In the genomic region with DNA sequence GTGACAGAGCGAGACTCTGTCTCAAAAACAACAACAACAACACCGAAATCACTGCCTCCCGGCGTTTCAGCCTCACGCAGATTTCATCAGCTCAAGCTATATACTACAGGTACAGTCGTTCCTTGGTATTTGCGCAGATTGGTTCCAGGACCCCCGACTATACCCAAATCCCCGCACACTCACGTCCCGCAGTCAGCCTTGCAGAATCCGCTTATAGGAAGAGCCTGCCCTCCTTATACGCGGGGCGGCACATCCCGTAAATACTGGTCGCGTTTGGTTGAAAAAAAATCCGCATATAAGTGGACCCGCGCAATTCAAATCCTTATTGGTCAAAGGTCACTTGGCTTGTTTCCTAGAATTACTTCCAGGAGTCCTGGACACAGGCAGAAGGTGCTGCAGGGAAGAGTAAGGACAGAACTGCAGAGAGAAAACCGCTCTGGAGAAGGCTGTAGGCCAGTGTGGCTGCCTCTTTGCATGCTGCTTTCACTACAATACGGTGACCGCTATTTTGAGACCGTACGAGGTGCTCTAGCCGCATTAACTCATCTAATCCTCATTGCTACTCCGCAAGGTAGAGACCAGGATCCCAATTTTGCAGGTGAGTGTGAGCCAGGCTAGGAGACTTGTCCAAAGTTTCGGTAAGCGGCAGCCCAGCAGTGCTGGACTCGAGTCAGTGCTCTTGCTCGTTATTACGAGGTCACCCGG, we compare ENCODE assay signal across 6 cellular contexts. TPM values are rescaled to one million over a fixed set of nuclear protein-coding genes. Genes with fewer than 3 reads are reported as not detected.
DNase-seq lines count a peak whose midpoint lies in the region; ATAC-seq and TF ChIP-seq lines count a peak whose summit lies in the region.

No MANE protein-coding gene starts in this region.

- H2AFZ ChIP-seq in GM23248, result peak overlapping the region; percentile 92

- DNase-seq in GM23248, result peak; percentile 50
- no peak for DNase-seq in activated B cell treated with CpG ODN at 0.5 μM for 24 hours
- DNase-seq in central memory CD4-positive, alpha-beta T cell, result no peak
- DNase-seq in D341Med (ENCODE audit: low spot score), result no peak

- H3K79me2 ChIP-seq in GM23248 (ENCODE audit: insufficient read depth), result peaks cover 57% of the 10 kb centered on the region

- H3K27me3 ChIP-seq in GM23248 (replicated peaks; ENCODE audit: insufficient read depth) (no peaks in the 10 kb centered on the region), liver (ENCODE audit: control insufficient read depth in 4 of 4, insufficient read depth in 4 of 4, low read length in 3 of 4) (no peaks in the 10 kb centered on the region)

- TF ChIP-seq CTCF in activated B cell treated with CpG ODN at 0.5 μM for 24 hours (IDR thresholded peaks at IDR 0.05) (no peak), liver (IDR thresholded peaks at IDR 0.05; ENCODE audit: low read depth, low read length, missing input control) (no peak)

- POLR2A ChIA-PET in activated B cell treated with CpG ODN at 0.5 μM for 24 hours (lab: Charles Lee), result interaction anchor here (2.1 kb wide), 1 partner anchor 38 kb away, joined by 15 read pairs; a partner anchor contains a TSS

- H3K36me3 ChIP-seq in GM23248 (ENCODE audit: low read depth) (peaks cover 6% of the 10 kb centered on the region; the same call in 1 of the 2 replicates), liver (ENCODE audit: control insufficient read depth in 4 of 4, insufficient read depth in 3 of 4, low read depth in 1 of 4, low read length in 3 of 4) (peaks cover 1 to 31% (median 20%) of the 10 kb centered on the region in 4 donors)

- H3K9me2 ChIP-seq in GM23248 (ENCODE audit: insufficient read depth), result no peaks in the 10 kb centered on the region

- in situ Hi-C loops in GM23248 (cut with MboI), result no loop called here

- intact Hi-C loops in activated B cell treated with CpG ODN at 0.5 μM for 24 hours (cut with micrococcal nuclease), result no loop called here

- H3K9me3 Mint-ChIP-seq in activated B cell treated with CpG ODN at 0.5 μM for 24 hours, result no peaks in the 10 kb centered on the region

- no peak for TF ChIP-seq RAD21 in liver (IDR thresholded peaks at IDR 0.05)

- no peaks in the 10 kb centered on the region for H3F3A ChIP-seq in GM23248 (ENCODE audit: insufficient read depth)

- peak overlapping the region; percentile 53 for H3K27ac ChIP-seq in GM23248
- peak overlapping the region; percentile 74 to 80 for H3K27ac ChIP-seq in liver (ENCODE audit: low read depth in 1 of 2, low read length in 2 of 2)

- peaks cover 28% of the 10 kb centered on the region for H3K4me1 Mint-ChIP-seq in activated B cell treated with CpG ODN at 0.5 μM for 24 hours

- H3K27ac Mint-ChIP-seq in activated B cell treated with CpG ODN at 0.5 μM for 24 hours, result no peak overlapping the region

- 13 to 16% methylated on average over 34 of the region's 34 CpGs for WGBS in GM23248 (ENCODE audit: low coverage in 1 of 2, low lambda C conversion rate in 2 of 2, missing lambda C conversion rate in 2 of 2), 2 experiments
- WGBS in liver, result 16% methylated on average over 34 of the region's 34 CpGs

- no peaks in the 10 kb centered on the region for H3K27me3 Mint-ChIP-seq in activated B cell treated with CpG ODN at 0.5 μM for 24 hours

- peak overlapping the region; percentile 96 for H3K4me2 ChIP-seq in GM23248 (ENCODE audit: unreplicated experiment)

- H3K4me1 ChIP-seq in GM23248 (ENCODE audit: insufficient read depth) (peaks cover 8% of the 10 kb centered on the region), liver (ENCODE audit: control insufficient read depth in 4 of 4, insufficient read depth in 4 of 4, low read length in 3 of 4) (peaks cover 3 to 17% (median 13%) of the 10 kb centered on the region in 4 donors)

- H3K9me3 ChIP-seq in GM23248 (ENCODE audit: low read depth), result no peaks in the 10 kb centered on the region
- no peaks in the 10 kb centered on the region for H3K9me3 ChIP-seq in liver (ENCODE audit: control insufficient read depth in 4 of 4, low read length in 3 of 4)

- H3K4me3 Mint-ChIP-seq in activated B cell treated with CpG ODN at 0.5 μM for 24 hours, result peak overlapping the region; percentile 88

- CTCF ChIA-PET in activated B cell treated with CpG ODN at 0.5 μM for 24 hours (lab: Charles Lee), result no interaction called here

- H3K4me3 ChIP-seq in GM23248 (peak overlapping the region; percentile 88), liver (ENCODE audit: low read depth in 1 of 3, low read length in 3 of 3) (peak overlapping the region; percentile 72 to 100 (median 100))

- ATAC-seq in activated B cell treated with CpG ODN at 0.5 μM for 24 hours (ENCODE audit: low read depth) (no peak), GM19463 (IDR thresholded peaks at IDR 0.05; ENCODE audit: unreplicated experiment) (no peak)

- peaks cover 31% of the 10 kb centered on the region for H3K36me3 Mint-ChIP-seq in activated B cell treated with CpG ODN at 0.5 μM for 24 hours (ENCODE audit: low read depth)

- H4K20me1 ChIP-seq in GM23248 (ENCODE audit: insufficient read depth), result no peaks in the 10 kb centered on the region

- peak overlapping the region; percentile 93 for H3K9ac ChIP-seq in GM23248
- peak overlapping the region; percentile 82 to 93 for H3K9ac ChIP-seq in liver (ENCODE audit: low read depth in 1 of 2, low read length in 2 of 2)

TF ChIP-seq in liver, 16 proteins besides CTCF, POLR2A, EP300 and RAD21:
- TF ChIP-seq FOXA1 (IDR thresholded peaks at IDR 0.05) (no peak), HNF4G (IDR thresholded peaks at IDR 0.05) (no peak), JUND (IDR thresholded peaks at IDR 0.05) (no peak), YY1 (IDR thresholded peaks at IDR 0.05) (no peak), HNF4A (conservative IDR thresholded peaks at IDR 0.05) (peak; percentile 34 to 41)
- TF ChIP-seq, protein P1, sequence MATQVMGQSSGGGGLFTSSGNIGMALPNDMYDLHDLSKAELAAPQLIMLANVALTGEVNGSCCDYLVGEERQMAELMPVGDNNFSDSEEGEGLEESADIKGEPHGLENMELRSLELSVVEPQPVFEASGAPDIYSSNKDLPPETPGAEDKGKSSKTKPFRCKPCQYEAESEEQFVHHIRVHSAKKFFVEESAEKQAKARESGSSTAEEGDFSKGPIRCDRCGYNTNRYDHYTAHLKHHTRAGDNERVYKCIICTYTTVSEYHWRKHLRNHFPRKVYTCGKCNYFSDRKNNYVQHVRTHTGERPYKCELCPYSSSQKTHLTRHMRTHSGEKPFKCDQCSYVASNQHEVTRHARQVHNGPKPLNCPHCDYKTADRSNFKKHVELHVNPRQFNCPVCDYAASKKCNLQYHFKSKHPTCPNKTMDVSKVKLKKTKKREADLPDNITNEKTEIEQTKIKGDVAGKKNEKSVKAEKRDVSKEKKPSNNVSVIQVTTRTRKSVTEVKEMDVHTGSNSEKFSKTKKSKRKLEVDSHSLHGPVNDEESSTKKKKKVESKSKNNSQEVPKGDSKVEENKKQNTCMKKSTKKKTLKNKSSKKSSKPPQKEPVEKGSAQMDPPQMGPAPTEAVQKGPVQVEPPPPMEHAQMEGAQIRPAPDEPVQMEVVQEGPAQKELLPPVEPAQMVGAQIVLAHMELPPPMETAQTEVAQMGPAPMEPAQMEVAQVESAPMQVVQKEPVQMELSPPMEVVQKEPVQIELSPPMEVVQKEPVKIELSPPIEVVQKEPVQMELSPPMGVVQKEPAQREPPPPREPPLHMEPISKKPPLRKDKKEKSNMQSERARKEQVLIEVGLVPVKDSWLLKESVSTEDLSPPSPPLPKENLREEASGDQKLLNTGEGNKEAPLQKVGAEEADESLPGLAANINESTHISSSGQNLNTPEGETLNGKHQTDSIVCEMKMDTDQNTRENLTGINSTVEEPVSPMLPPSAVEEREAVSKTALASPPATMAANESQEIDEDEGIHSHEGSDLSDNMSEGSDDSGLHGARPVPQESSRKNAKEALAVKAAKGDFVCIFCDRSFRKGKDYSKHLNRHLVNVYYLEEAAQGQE (IDR thresholded peaks at IDR 0.05), result no peak

RNA-seq across cellular contexts. Expression of a gene that starts 0.7 kb away (rescaled TPM):
- 78.9 and 118 TPM in 2 replicates for total RNA-seq in GM23248 (2014; rRNA removed; shearing (Covaris generic))
- polyA plus RNA-seq in GM23248 (2016; fragmentation: Nextera tagmentation; extraction: Ambion mirVana), result 234 and 235 TPM in 2 replicates
- 68.4 and 74.5 TPM in 2 replicates for total RNA-seq in activated B cell treated with CpG ODN at 0.5 μM for 24 hours
- total RNA-seq in liver, result 100 to 1,000 TPM in 1 of 2 donors, 10 to 100 TPM in 1; 47.4 to 130 TPM
- 100 to 1,000 TPM; 168 to 263 TPM for polyA plus RNA-seq in liver

RNA-seq across cellular contexts. Expression of a gene that starts 37.9 kb away (rescaled TPM):
- total RNA-seq in GM23248 (2014; rRNA removed; shearing (Covaris generic)), result 129 and 160 TPM in 2 replicates
- polyA plus RNA-seq in GM23248 (2016; fragmentation: Nextera tagmentation; extraction: Ambion mirVana), result 47.7 and 50.2 TPM in 2 replicates
- total RNA-seq in activated B cell treated with CpG ODN at 0.5 μM for 24 hours, result 47.9 and 52.2 TPM in 2 replicates
- 10 to 100 TPM; 38.4 to 42.4 TPM for total RNA-seq in liver
- polyA plus RNA-seq in liver, result 10 to 100 TPM in 1 of 2 donors, 1 to 10 TPM in 1; 9.2 to 12.8 TPM

RNA-seq across cellular contexts. Expression of a gene that starts 38.2 kb away (rescaled TPM):
- total RNA-seq in GM23248 (2014; rRNA removed; shearing (Covaris generic)), result 23.4 and 27.1 TPM in 2 replicates
- polyA plus RNA-seq in GM23248 (2016; fragmentation: Nextera tagmentation; extraction: Ambion mirVana) (15.3 and 15.6 TPM in 2 replicates), liver (10 to 100 TPM; 11.6 to 22.1 TPM)
- total RNA-seq in activated B cell treated with CpG ODN at 0.5 μM for 24 hours (24.9 and 27.5 TPM in 2 replicates), liver (10 to 100 TPM; 17.2 to 31.0 TPM)

RNA-seq across cellular contexts. Expression of a gene that starts 45.7 kb away (rescaled TPM):
- 5.4 and 15.3 TPM in 2 replicates for total RNA-seq in GM23248 (2014; rRNA removed; shearing (Covaris generic))
- 7.8 and 8.5 TPM in 2 replicates for polyA plus RNA-seq in GM23248 (2016; fragmentation: Nextera tagmentation; extraction: Ambion mirVana)
- total RNA-seq in activated B cell treated with CpG ODN at 0.5 μM for 24 hours, result 16.0 and 19.8 TPM in 2 replicates
- 1 to 10 TPM; 4.5 to 7.6 TPM for total RNA-seq in liver
- polyA plus RNA-seq in liver, result 1 to 10 TPM; 4.1 to 5.0 TPM

RNA-seq across cellular contexts. Expression of a gene that starts 45.9 kb away (rescaled TPM):
- total RNA-seq in GM23248 (2014; rRNA removed; shearing (Covaris generic)), result 38.2 and 41.9 TPM in 2 replicates
- 47.6 and 49.7 TPM in 2 replicates for polyA plus RNA-seq in GM23248 (2016; fragmentation: Nextera tagmentation; extraction: Ambion mirVana)
- total RNA-seq in activated B cell treated with CpG ODN at 0.5 μM for 24 hours, result 62.8 and 64.1 TPM in 2 replicates
- total RNA-seq in liver, result 10 to 100 TPM; 15.1 to 20.9 TPM
- polyA plus RNA-seq in liver, result 10 to 100 TPM in 1 of 2 donors, 1 to 10 TPM in 1; 8.3 to 16.9 TPM
